ENCODE assay signal across 8 cellular contexts in the genomic region with DNA sequence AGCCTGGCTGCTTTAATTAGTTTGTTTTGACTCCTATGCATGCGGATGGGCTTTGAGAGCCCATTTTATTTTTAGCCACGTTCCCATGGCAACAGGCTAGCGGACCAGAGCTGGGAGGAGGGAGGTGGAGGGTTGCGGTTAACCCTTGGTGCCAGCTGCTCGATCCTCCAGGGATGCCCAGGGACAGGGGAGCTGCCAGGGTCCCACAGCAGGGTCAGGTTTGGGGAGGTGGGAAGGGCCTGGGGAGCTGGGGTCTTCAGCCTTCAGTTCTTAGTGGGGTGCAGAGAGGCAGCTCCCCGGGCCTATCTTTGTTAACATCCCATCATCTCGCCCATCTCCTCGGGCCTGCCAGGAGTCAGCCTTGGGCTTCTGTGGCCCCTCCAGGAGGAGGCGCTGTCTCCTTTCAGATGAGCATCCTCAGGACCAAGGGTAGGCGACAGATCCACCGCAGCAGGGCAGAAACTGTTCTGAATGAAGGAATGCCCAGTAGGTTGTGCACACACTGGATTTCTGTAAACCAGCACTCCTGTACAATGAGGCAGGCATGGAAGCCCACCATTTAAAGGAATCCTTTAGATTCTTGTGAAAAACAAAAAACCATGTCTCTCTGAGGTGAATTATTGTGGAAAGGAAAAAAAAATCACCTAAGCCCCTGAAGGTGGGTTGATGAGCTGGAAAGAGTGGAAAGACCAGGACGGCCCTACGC.
DNase-seq lines count a peak whose midpoint lies in the region; ATAC-seq, FAIRE-seq and TF ChIP-seq lines count a peak whose summit lies in the region.

No MANE protein-coding gene starts in this region.

- H3K36me3 ChIP-seq in H1 (ENCODE audit: control insufficient read depth in 2 of 4, insufficient read depth in 4 of 4, low read length in 3 of 4) = no peaks in the 10 kb centered on the region

- no peaks in the 10 kb centered on the region for H4K20me1 ChIP-seq in H1 (replicated peaks in 1 of 2; ENCODE audit: control insufficient read depth in 1 of 2, insufficient read depth in 2 of 2, low read length in 2 of 2)

- H3K27me3 ChIP-seq in H1 (replicated peaks in 1 of 4; ENCODE audit: control insufficient read depth in 3 of 4, extremely low read depth in 1 of 4, insufficient read depth in 3 of 4, low read length in 3 of 4) = no peaks in the 10 kb centered on the region

- no peak for TF ChIP-seq EP300 in H1 (IDR thresholded peaks at IDR 0.05; ENCODE audit: borderline replicate concordance in 1 of 2, low read depth in 2 of 2, low read length in 2 of 2)

- no peak overlapping the region for H3K18ac ChIP-seq in H1 (ENCODE audit: extremely low read depth, low read length)

- no peaks in the 10 kb centered on the region for H3K79me2 ChIP-seq in H1 (ENCODE audit: control insufficient read depth in 1 of 2, insufficient read depth in 2 of 2, low read length in 2 of 2)

- no peaks in the 10 kb centered on the region for H3K79me1 ChIP-seq in H1 (ENCODE audit: low read depth, low read length)

- no peak overlapping the region for H3K9ac ChIP-seq in H1 (replicated peaks in 1 of 4; ENCODE audit: extremely low read depth in 1 of 4, low read depth in 3 of 4, low read length in 3 of 4)

- peak; percentile 65 for FAIRE-seq in H1 (lab: Jason Lieb, UNC)

- no peaks in the 10 kb centered on the region for H3K9me3 ChIP-seq in H1 (ENCODE audit: insufficient read depth in 2 of 2, low read depth in 1 of 2, low read length in 1 of 2)

- POLR2A ChIA-PET in H1 (lab: Charles Lee; ENCODE audit: partially characterized antibody) = interaction anchor here (0.6 to 1.7 kb wide), 4 partner anchors 18 to 990 kb away, joined by 3 to 4 read pairs (median 3); no protein-coding TSS in a partner anchor

- H2AK5ac ChIP-seq in H1 (ENCODE audit: low read depth, low read length) = no peak overlapping the region

- no peak overlapping the region for H2BK120ac ChIP-seq in H1 (replicated peaks; ENCODE audit: low read depth, low read length)

- peak; percentile 98 to 99 for TF ChIP-seq RAD21 in H1 (IDR thresholded peaks at IDR 0.05 in 1 of 2, conservative IDR thresholded peaks at IDR 0.05 in 1 of 2; ENCODE audit: low read depth in 2 of 2, low read length in 2 of 2)

- no peak overlapping the region for H3K14ac ChIP-seq in H1 (ENCODE audit: insufficient read length)

- TF ChIP-seq POLR2A in H1 (IDR thresholded peaks at IDR 0.05; ENCODE audit: control extremely low read depth in 1 of 2, low read depth in 2 of 2, low read length in 2 of 2) = no peak

- no peak overlapping the region; the same call in 1 of the 2 replicates for H2BK12ac ChIP-seq in H1 (ENCODE audit: low read depth, low read length)

- H3K4ac ChIP-seq in H1 (replicated peaks; ENCODE audit: insufficient read length, low read depth, low read length) = no peak overlapping the region

- peak; percentile 94 to 97 (median 96) for TF ChIP-seq CTCF in H1 (IDR thresholded peaks at IDR 0.05; ENCODE audit: control extremely low read depth in 1 of 3, insufficient read depth in 1 of 3, low read depth in 1 of 3, low read length in 3 of 3)

- ATAC-seq in GM19043 (IDR thresholded peaks at IDR 0.05; ENCODE audit: low read depth, unreplicated experiment) = peak; percentile 69

- H4K8ac ChIP-seq in H1 (ENCODE audit: extremely low read depth, insufficient read depth, low read length) = no peak overlapping the region

- H2BK15ac ChIP-seq in H1 (ENCODE audit: low read length) = no peak overlapping the region

- no peak overlapping the region for H3K27ac ChIP-seq in H1 (ENCODE audit: low read depth, low read length)

- no peak overlapping the region for H4K5ac ChIP-seq in H1 (ENCODE audit: insufficient read length, low read depth, low read length)

- H2BK20ac ChIP-seq in H1 (ENCODE audit: low read length) = no peak overlapping the region

- H3K23me2 ChIP-seq in H1 (ENCODE audit: low read depth, low read length) = no peaks in the 10 kb centered on the region

- peaks cover 0 to 10% (median 1%) of the 10 kb centered on the region in 4 experiments; a peak in 4 of 7 replicates for H3K4me1 ChIP-seq in H1 (replicated peaks in 1 of 4; ENCODE audit: control insufficient read depth in 3 of 4, insufficient read depth in 4 of 4, low read length in 3 of 4)

- no peak overlapping the region for H3K56ac ChIP-seq in H1 (replicated peaks; ENCODE audit: insufficient read length, low read depth, low read length)

- H2AFZ ChIP-seq in H1 (ENCODE audit: low read length) = no peak overlapping the region

- no peak overlapping the region for H2BK5ac ChIP-seq in H1 (ENCODE audit: low read depth, low read length)

- WGBS in H1 (ENCODE audit: extremely low coverage in 1 of 2, insufficient coverage in 1 of 2, insufficient read length in 1 of 2, insufficient replicate concordance in 2 of 2, low coverage in 1 of 2, low lambda C conversion rate in 2 of 2, missing lambda C conversion rate in 1 of 2), 2 experiments = 34% methylated on average over 13 of the region's 13 CpGs; no CpG with 5 or more reads in 1 of the 2 experiments

- H3K4me3 ChIP-seq in H1 (ENCODE audit: extremely low read depth in 1 of 4, insufficient read depth in 2 of 4, low read depth in 3 of 4, low read length in 4 of 4) = no peak overlapping the region

- H3K4me2 ChIP-seq in H1 (ENCODE audit: insufficient read depth in 1 of 2, low read depth in 2 of 2, low read length in 2 of 2) = no peak overlapping the region

- DNase-seq in Ammon's horn (ENCODE audit: low spot score) = peak; percentile 94
- DNase-seq in HS-27A (ENCODE audit: low read depth) = peak; percentile 51
- DNase-seq in NOMO-1 (lab: John Stamatoyannopoulos, UW; ENCODE audit: unreplicated experiment in 2 of 2) = peak; percentile 79 to 85
- DNase-seq in activated CD8-positive, alpha-beta memory T cell treated with anti-CD3 and anti-CD28 coated beads for 4 hours (ENCODE audit: low read depth in 2 of 2) = peak; percentile 37 to 59
- DNase-seq in H1 (ENCODE audit: low read depth in 1 of 2, low spot score in 2 of 2) = peak; percentile 61 to 95
- DNase-seq in middle frontal gyrus (ENCODE audit: extremely low spot score, low spot score) = peak; percentile 80
- peak; percentile 42 to 61 for DNase-seq in stimulated activated CD8-positive, alpha-beta memory T cell treated with anti-CD3 and anti-CD28 coated beads, Interleukin-4, amount 100 ng/mL, for 1 hour (ENCODE audit: low read depth in 2 of 2, low spot score in 1 of 2)

- CTCF ChIA-PET in H1 (lab: Charles Lee; ENCODE audit: partially characterized antibody) = interaction anchor here (0.6 to 13.6 kb wide), 69 partner anchors 6 to 525 kb away, joined by 3 to 293 read pairs (median 4); a partner anchor contains a TSS

- no peak overlapping the region for H3K23ac ChIP-seq in H1 (ENCODE audit: insufficient read length)

- no peak overlapping the region for H4K91ac ChIP-seq in H1 (replicated peaks; ENCODE audit: insufficient read length, low read length)

TF ChIP-seq in H1, 55 proteins besides CTCF, POLR2A, EP300 and RAD21:
- TF ChIP-seq CHD1 (IDR thresholded peaks at IDR 0.05; ENCODE audit: low read depth, low read length) (no peak), HDAC6 (IDR thresholded peaks at IDR 0.05; ENCODE audit: low read depth, low read length) (no peak), BRCA1 (IDR thresholded peaks at IDR 0.05; ENCODE audit: low read depth, low read length) (peak; percentile 10; the same call in 1 of the 2 replicates), TAF1 (IDR thresholded peaks at IDR 0.05; ENCODE audit: low read depth, low read length) (no peak), CTBP2 (IDR thresholded peaks at IDR 0.05; ENCODE audit: borderline replicate concordance, insufficient read depth, insufficient read length, low read length) (no peak), JUN (IDR thresholded peaks at IDR 0.05; ENCODE audit: low read depth, low read length) (no peak), RBBP5 (IDR thresholded peaks at IDR 0.05; ENCODE audit: borderline replicate concordance, low read depth, low read length) (no peak), SAP30 (IDR thresholded peaks at IDR 0.05; ENCODE audit: insufficient read depth, insufficient replicate concordance, low read length) (no peak), SP4 (IDR thresholded peaks at IDR 0.05; ENCODE audit: low read length) (no peak), SUZ12 (IDR thresholded peaks at IDR 0.05; ENCODE audit: low read length) (no peak), RXRA (IDR thresholded peaks at IDR 0.05; ENCODE audit: insufficient read depth, low read depth, low read length) (no peak), KDM1A (IDR thresholded peaks at IDR 0.05; ENCODE audit: borderline replicate concordance, low read length) (peak; percentile 16; the same call in 1 of the 2 replicates), TAF7 (optimal IDR thresholded peaks at IDR 0.05; ENCODE audit: borderline replicate concordance, low read depth, low read length) (no peak), POU5F1 (IDR thresholded peaks at IDR 0.05; ENCODE audit: low read depth, low read length) (no peak), NRF1 (IDR thresholded peaks at IDR 0.05; ENCODE audit: low read depth, low read length) (no peak), BCL11A (IDR thresholded peaks at IDR 0.05; ENCODE audit: low read depth in 2 of 2, low read length in 2 of 2) (no peak), SIN3A (conservative IDR thresholded peaks at IDR 0.05 in 1 of 2, IDR thresholded peaks at IDR 0.05 in 1 of 2; ENCODE audit: low read depth in 1 of 2, low read length in 2 of 2) (0 out of 4 replicates have a peak, but pooled peaks of 1 of the 2 experiments have one; percentile 21), GABPA (IDR thresholded peaks at IDR 0.05; ENCODE audit: borderline replicate concordance, insufficient read depth, low read length) (no peak), JUND (IDR thresholded peaks at IDR 0.05; ENCODE audit: low read length) (0 out of 2 replicates have a peak, but pooled peaks have one; percentile 25), SP2 (IDR thresholded peaks at IDR 0.05; ENCODE audit: low read length) (no peak), CBX8 (IDR thresholded peaks at IDR 0.05; ENCODE audit: borderline replicate concordance, low read depth, low read length) (no peak), ZNF274 (IDR thresholded peaks at IDR 0.05; ENCODE audit: borderline replicate concordance, extremely low read depth, low read length) (no peak)
- TF ChIP-seq, protein P1, sequence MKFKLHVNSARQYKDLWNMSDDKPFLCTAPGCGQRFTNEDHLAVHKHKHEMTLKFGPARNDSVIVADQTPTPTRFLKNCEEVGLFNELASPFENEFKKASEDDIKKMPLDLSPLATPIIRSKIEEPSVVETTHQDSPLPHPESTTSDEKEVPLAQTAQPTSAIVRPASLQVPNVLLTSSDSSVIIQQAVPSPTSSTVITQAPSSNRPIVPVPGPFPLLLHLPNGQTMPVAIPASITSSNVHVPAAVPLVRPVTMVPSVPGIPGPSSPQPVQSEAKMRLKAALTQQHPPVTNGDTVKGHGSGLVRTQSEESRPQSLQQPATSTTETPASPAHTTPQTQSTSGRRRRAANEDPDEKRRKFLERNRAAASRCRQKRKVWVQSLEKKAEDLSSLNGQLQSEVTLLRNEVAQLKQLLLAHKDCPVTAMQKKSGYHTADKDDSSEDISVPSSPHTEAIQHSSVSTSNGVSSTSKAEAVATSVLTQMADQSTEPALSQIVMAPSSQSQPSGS (IDR thresholded peaks at IDR 0.05; ENCODE audit: low read length) = no peak
